Comparison of ENCODE assay signal across 3 cellular contexts in genomic region chr10:19853839-19854238, GRCh38.
TF ChIP-seq lines count a peak whose summit lies in the region.

No MANE protein-coding gene starts in this region.

TF ChIP-seq in SK-N-SH, 30 proteins besides CTCF, POLR2A, EP300 and RAD21:
- TF ChIP-seq TCF12 (IDR thresholded peaks at IDR 0.05) (no peak), FOSL2 (IDR thresholded peaks at IDR 0.05; ENCODE audit: borderline replicate concordance, low read depth) (no peak), EZH2phosphoT487 (IDR thresholded peaks at IDR 0.05; ENCODE audit: borderline replicate concordance, low read depth) (no peak), FOXM1 (IDR thresholded peaks at IDR 0.05; ENCODE audit: low read depth) (no peak), MXI1 (IDR thresholded peaks at IDR 0.05; ENCODE audit: low read depth, low read length) (no peak), MEF2A (IDR thresholded peaks at IDR 0.05; ENCODE audit: borderline replicate concordance, low read depth) (no peak)

TF ChIP-seq in SK-N-SH treated with all-trans-retinoic acid at 6 μM for 48 hours, 23 proteins besides CTCF, POLR2A, EP300 and RAD21:
- no peak for TF ChIP-seq ZFP3 (CRISPR knock-in tag; IDR thresholded peaks at IDR 0.05)
- TF ChIP-seq ISL1 (CRISPR knock-in tag; IDR thresholded peaks at IDR 0.05): no peak
- no peak for TF ChIP-seq CSRNP3 (CRISPR knock-in tag; IDR thresholded peaks at IDR 0.05)
- no peak for TF ChIP-seq ZNF70 (CRISPR knock-in tag; IDR thresholded peaks at IDR 0.05)
- TF ChIP-seq ZC3H10 (CRISPR knock-in tag; IDR thresholded peaks at IDR 0.05): no peak

TF ChIP-seq in H1, 55 proteins besides CTCF, POLR2A, EP300 and RAD21:
- TF ChIP-seq CHD7 (IDR thresholded peaks at IDR 0.05; ENCODE audit: insufficient replicate concordance, low read length) (no peak), TAF1 (IDR thresholded peaks at IDR 0.05; ENCODE audit: low read depth, low read length) (no peak), BACH1 (IDR thresholded peaks at IDR 0.05; ENCODE audit: low read length) (no peak), PHF8 (conservative IDR thresholded peaks at IDR 0.05; ENCODE audit: low read depth, low read length) (no peak), POU5F1 (IDR thresholded peaks at IDR 0.05; ENCODE audit: low read depth, low read length) (no peak), TCF12 (IDR thresholded peaks at IDR 0.05; ENCODE audit: low read depth, low read length) (no peak), SAP30 (IDR thresholded peaks at IDR 0.05; ENCODE audit: insufficient read depth, insufficient replicate concordance, low read length) (no peak), GTF2F1 (IDR thresholded peaks at IDR 0.05; ENCODE audit: borderline replicate concordance, low read depth, low read length) (no peak), CEBPB (IDR thresholded peaks at IDR 0.05; ENCODE audit: low read depth, low read length) (no peak), HDAC2 (IDR thresholded peaks at IDR 0.05; ENCODE audit: borderline replicate concordance in 1 of 2, low read depth in 2 of 2, low read length in 2 of 2) (no peak), EZH2 (IDR thresholded peaks at IDR 0.05; ENCODE audit: low read depth, low read length, severe bottlenecking) (no peak), JUN (IDR thresholded peaks at IDR 0.05; ENCODE audit: low read depth, low read length) (no peak)
